8 cellular contexts compared by ENCODE assay signal in the genomic region with DNA sequence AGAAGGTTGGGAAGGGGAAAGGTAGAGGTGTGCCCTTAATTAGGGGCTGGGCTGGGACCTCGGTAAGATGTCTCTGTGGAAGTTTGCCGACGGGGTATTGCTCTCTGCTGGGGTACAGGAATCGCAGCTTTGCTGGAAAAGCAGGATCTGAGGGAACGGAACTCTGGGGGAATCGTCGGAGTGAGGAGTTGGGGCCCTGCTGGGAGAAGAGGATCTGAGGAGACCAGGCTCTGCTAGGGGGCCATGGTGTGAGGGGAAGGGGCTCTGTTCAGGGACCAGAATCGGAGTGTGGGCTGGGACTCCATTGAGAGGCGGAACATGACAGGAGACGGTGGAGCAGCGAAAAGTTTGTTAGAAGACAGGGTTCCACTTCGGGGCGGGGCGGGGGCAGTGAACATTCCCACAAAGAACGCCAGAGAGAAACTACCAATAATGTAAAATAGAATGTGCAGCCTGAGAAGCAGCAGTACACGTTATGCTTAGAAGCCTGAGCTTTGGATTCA. TPM values are rescaled to one million over a fixed set of nuclear protein-coding genes. Genes with fewer than 3 reads are reported as not detected.
DNase-seq lines count a peak whose midpoint lies in the region; ATAC-seq and TF ChIP-seq lines count a peak whose summit lies in the region.

No MANE protein-coding gene starts in this region.

- H3K9ac ChIP-seq in HUES64 (ENCODE audit: low read depth, low read length) = peak overlapping the region; percentile 71

- CTCF ChIA-PET in CD8-positive, alpha-beta memory T cell (lab: Charles Lee) = no interaction called here

- H3K9me3 Mint-ChIP-seq in CD8-positive, alpha-beta memory T cell = no peaks in the 10 kb centered on the region
- no peaks in the 10 kb centered on the region for H3K9me3 Mint-ChIP-seq in activated T-cell treated with anti-CD3 and anti-CD28 coated beads, Interleukin-2, amount 50 U/mL, for 4 hours
- H3K9me3 Mint-ChIP-seq in nephron = peaks cover under 1% of the 10 kb centered on the region

- H3K27ac Mint-ChIP-seq in CD8-positive, alpha-beta memory T cell = peak overlapping the region; percentile 43 to 95 (median 90)
- H3K27ac Mint-ChIP-seq in nephron = peak overlapping the region; percentile 78 to 96 (median 93)

- peak overlapping the region; percentile 93 to 100 (median 99) for H3K4me3 Mint-ChIP-seq in CD8-positive, alpha-beta memory T cell
- peak overlapping the region; percentile 100 for H3K4me3 Mint-ChIP-seq in activated T-cell treated with anti-CD3 and anti-CD28 coated beads, Interleukin-2, amount 50 U/mL, for 4 hours
- H3K4me3 Mint-ChIP-seq in nephron = peak overlapping the region; percentile 97 to 99 (median 99)

- DNase-seq in CD8-positive, alpha-beta memory T cell = peak in 1 of 5 donors; percentile 1
- DNase-seq in activated T-cell treated with anti-CD3 and anti-CD28 coated beads, Interleukin-2, amount 50 U/mL, for 4 hours = peak; percentile 5
- DNase-seq in fibroblast of mammary gland (ENCODE audit: low read depth) (peak; percentile 39), NCI-H1694 (lab: John Stamatoyannopoulos, UW) (no peak)

- peaks cover 33 to 38% (median 37%) of the 10 kb centered on the region in 3 donors for H3K4me1 Mint-ChIP-seq in CD8-positive, alpha-beta memory T cell
- peaks cover 34% of the 10 kb centered on the region for H3K4me1 Mint-ChIP-seq in activated T-cell treated with anti-CD3 and anti-CD28 coated beads, Interleukin-2, amount 50 U/mL, for 4 hours (ENCODE audit: low read depth)
- peaks cover 21% of the 10 kb centered on the region for H3K4me1 Mint-ChIP-seq in nephron

- POLR2A ChIA-PET in CD8-positive, alpha-beta memory T cell (lab: Charles Lee) = interaction anchor here (0.6 to 2.5 kb wide), 2 partner anchors 173 to 319 kb away, joined by 3 to 12 read pairs; a partner anchor contains a TSS

- H3K36me3 Mint-ChIP-seq in CD8-positive, alpha-beta memory T cell = peaks cover 0 to 22% (median 0%) of the 10 kb centered on the region in 3 donors
- peaks cover 4% of the 10 kb centered on the region for H3K36me3 Mint-ChIP-seq in activated T-cell treated with anti-CD3 and anti-CD28 coated beads, Interleukin-2, amount 50 U/mL, for 4 hours (ENCODE audit: insufficient read depth)
- H3K36me3 Mint-ChIP-seq in nephron (ENCODE audit: low read depth) = peaks cover 5% of the 10 kb centered on the region

- H3K4me3 ChIP-seq in CD8-positive, alpha-beta memory T cell (ENCODE audit: low read length) = peak overlapping the region; percentile 91
- H3K4me3 ChIP-seq in HUES64 (ENCODE audit: low read length) = peak overlapping the region; percentile 75
- H3K4me3 ChIP-seq in fibroblast of mammary gland (ENCODE audit: control insufficient read depth, low read depth, low read length) = peak overlapping the region; percentile 93

- H3K27me3 ChIP-seq in CD8-positive, alpha-beta memory T cell (ENCODE audit: insufficient read depth, low read length, poor library complexity, severe bottlenecking) = no peaks in the 10 kb centered on the region
- no peaks in the 10 kb centered on the region for H3K27me3 ChIP-seq in HUES64 (ENCODE audit: insufficient read depth, low read length)

- H3K27me3 Mint-ChIP-seq in CD8-positive, alpha-beta memory T cell = no peaks in the 10 kb centered on the region
- H3K27me3 Mint-ChIP-seq in activated T-cell treated with anti-CD3 and anti-CD28 coated beads, Interleukin-2, amount 50 U/mL, for 4 hours (ENCODE audit: low read depth) = no peaks in the 10 kb centered on the region
- no peaks in the 10 kb centered on the region for H3K27me3 Mint-ChIP-seq in nephron (ENCODE audit: low read depth)

- H3K4me1 ChIP-seq in CD8-positive, alpha-beta memory T cell (ENCODE audit: insufficient read depth, low read length) = peaks cover 34% of the 10 kb centered on the region
- no peaks in the 10 kb centered on the region for H3K4me1 ChIP-seq in HUES64 (ENCODE audit: insufficient read depth, low read length)

- H3K9me3 ChIP-seq in CD8-positive, alpha-beta memory T cell (ENCODE audit: low read length) = no peaks in the 10 kb centered on the region
- no peaks in the 10 kb centered on the region for H3K9me3 ChIP-seq in HUES64 (ENCODE audit: insufficient read depth, low read depth, low read length)

- TF ChIP-seq CTCF in fibroblast of mammary gland (conservative IDR thresholded peaks at IDR 0.05; ENCODE audit: control insufficient read depth, insufficient read depth, low read depth, low read length) = no peak
- no peak for TF ChIP-seq CTCF in nephron (IDR thresholded peaks at IDR 0.05; ENCODE audit: unreplicated experiment in 3 of 3)

- no peaks in the 10 kb centered on the region for H3K36me3 ChIP-seq in CD8-positive, alpha-beta memory T cell (ENCODE audit: insufficient read depth, low read length)
- H3K36me3 ChIP-seq in HUES64 (ENCODE audit: insufficient read depth, low read length) = no peaks in the 10 kb centered on the region

- peak overlapping the region; percentile 52 for H3K27ac ChIP-seq in CD8-positive, alpha-beta memory T cell (ENCODE audit: low read depth, low read length)
- H3K27ac ChIP-seq in HUES64 (ENCODE audit: low read depth, low read length) = no peak overlapping the region

- WGBS in HUES64 = under 1% methylated on average over 15 of the region's 16 CpGs

- ATAC-seq in activated T-cell treated with anti-CD3 and anti-CD28 coated beads, Interleukin-2, amount 50 U/mL, for 4 hours = no peak
- ATAC-seq in GM21390 (IDR thresholded peaks at IDR 0.05; ENCODE audit: unreplicated experiment) (no peak), HG03039 (IDR thresholded peaks at IDR 0.05; ENCODE audit: unreplicated experiment) (no peak)

RNA-seq across cellular contexts. Expression of a gene that starts 0.5 kb away (rescaled TPM):
- 1 to 10 TPM; 4.3 to 4.9 TPM for total RNA-seq in CD8-positive, alpha-beta memory T cell
- 22.1 TPM for polyA plus RNA-seq in CD8-positive, alpha-beta memory T cell
- 14.5 TPM for polyA plus RNA-seq in HUES64 (2013, experiment 1 of 2)
- polyA plus RNA-seq in HUES64 (2013, experiment 2 of 2) = 15.2 TPM
- total RNA-seq in activated T-cell treated with anti-CD3 and anti-CD28 coated beads, Interleukin-2, amount 50 U/mL, for 4 hours = 1 to 10 TPM; 1.8 to 2.4 (median 2.2) TPM

RNA-seq across cellular contexts. Expression of a gene that starts 0.9 kb away (rescaled TPM):
- 10 to 100 TPM; 54.2 to 57.0 TPM for total RNA-seq in CD8-positive, alpha-beta memory T cell
- 51.2 TPM for polyA plus RNA-seq in CD8-positive, alpha-beta memory T cell
- 39.1 TPM for polyA plus RNA-seq in HUES64 (2013, experiment 1 of 2)
- polyA plus RNA-seq in HUES64 (2013, experiment 2 of 2) = 45.7 TPM
- total RNA-seq in activated T-cell treated with anti-CD3 and anti-CD28 coated beads, Interleukin-2, amount 50 U/mL, for 4 hours = 10 to 100 TPM; 37.2 to 46.4 (median 43.3) TPM
